Comparison of ENCODE assay signal across 1 cellular context in the genomic region with DNA sequence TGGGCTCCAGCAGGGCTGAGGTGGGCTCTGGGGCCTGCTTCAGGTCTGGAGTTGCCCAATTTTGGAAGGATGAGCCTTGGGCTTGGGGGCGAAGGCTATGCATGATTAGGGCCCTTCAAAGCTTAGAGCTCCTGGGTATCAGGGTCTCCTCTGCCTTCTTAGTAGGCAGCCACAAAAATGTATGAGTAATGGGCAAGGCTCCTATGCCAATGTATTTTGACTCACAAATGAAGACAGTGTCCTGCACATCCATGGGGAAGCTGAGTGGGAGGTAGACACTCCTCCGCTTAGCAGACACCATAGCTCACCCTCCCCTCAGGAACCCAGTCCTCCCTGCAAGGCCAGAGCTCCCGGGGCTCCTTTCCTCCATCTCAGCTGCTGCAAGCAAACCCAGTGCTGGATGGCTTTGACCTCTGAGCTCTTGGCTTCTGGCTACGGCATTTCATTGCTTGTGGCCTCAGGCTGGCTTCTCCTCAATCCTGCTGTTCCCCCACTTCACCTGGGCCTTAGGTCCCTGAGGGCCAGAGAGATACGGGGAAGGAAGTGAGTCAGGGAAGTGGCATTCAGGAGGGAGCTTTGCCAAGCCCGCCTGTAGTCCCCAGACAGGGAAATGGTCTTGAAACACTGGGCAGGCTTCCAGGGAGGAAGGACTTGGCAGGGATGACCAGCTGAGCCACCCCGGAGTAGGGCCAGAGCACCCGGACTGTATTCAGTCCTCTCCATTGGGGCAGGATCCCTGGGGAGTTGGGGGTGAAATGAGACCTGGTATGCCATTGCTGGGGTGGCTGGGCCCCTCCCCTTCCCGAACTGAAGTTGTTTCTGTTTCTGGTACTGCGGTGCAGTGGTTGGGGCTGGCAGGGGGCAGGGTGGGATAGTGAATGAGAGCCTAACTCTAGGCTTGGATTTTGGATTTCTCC.
TF ChIP-seq lines count a peak whose summit lies in the region.

No MANE protein-coding gene starts in this region.

TF ChIP-seq in K562, 482 proteins besides CTCF, POLR2A, EP300 and RAD21 (continued from another document):
- TF ChIP-seq FOSL1 (tag; conservative IDR thresholded peaks at IDR 0.05) (0 out of 2 replicates have a peak, but pooled peaks have one; percentile 35), NRF1 (conservative IDR thresholded peaks at IDR 0.05 in 1 of 2, IDR thresholded peaks at IDR 0.05 in 1 of 2) (no peak), RBM25 (IDR thresholded peaks at IDR 0.05; ENCODE audit: low read depth, low read length, severe bottlenecking) (peak; percentile 9)
- TF ChIP-seq, protein P1, sequence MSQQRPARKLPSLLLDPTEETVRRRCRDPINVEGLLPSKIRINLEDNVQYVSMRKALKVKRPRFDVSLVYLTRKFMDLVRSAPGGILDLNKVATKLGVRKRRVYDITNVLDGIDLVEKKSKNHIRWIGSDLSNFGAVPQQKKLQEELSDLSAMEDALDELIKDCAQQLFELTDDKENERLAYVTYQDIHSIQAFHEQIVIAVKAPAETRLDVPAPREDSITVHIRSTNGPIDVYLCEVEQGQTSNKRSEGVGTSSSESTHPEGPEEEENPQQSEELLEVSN (IDR thresholded peaks at IDR 0.05; ENCODE audit: borderline replicate concordance in 1 of 2, extremely low read depth in 1 of 2, insufficient read depth in 1 of 2, insufficient read length in 1 of 2, low read depth in 1 of 2, low read length in 1 of 2, poor library complexity in 1 of 2, severe bottlenecking in 1 of 2) = no peak
